In the genomic region with DNA sequence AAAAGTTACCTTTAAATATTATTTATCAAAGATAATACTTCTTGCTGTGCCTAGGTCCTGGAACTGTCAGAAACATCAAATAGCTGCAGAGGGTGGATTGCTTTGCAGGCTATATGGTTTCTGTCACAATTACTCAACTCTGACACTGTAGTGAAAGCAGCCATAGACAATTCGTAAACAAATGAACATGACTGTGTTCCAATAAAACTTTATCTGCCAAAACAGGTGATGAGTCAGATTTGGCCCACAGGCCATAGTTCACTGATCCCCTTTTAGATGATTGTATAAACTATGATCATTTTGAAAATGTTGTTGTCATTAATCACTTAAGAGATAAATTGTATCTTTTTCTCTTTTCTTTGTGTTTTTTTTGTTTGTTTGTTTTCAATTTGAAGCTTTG, we compare ENCODE assay signal across 2 cellular contexts.
TF ChIP-seq lines count a peak whose summit lies in the region.

No MANE protein-coding gene starts in this region.

TF ChIP-seq in HepG2, 621 proteins besides CTCF, POLR2A, EP300 and RAD21:
- TF ChIP-seq, protein P1, sequence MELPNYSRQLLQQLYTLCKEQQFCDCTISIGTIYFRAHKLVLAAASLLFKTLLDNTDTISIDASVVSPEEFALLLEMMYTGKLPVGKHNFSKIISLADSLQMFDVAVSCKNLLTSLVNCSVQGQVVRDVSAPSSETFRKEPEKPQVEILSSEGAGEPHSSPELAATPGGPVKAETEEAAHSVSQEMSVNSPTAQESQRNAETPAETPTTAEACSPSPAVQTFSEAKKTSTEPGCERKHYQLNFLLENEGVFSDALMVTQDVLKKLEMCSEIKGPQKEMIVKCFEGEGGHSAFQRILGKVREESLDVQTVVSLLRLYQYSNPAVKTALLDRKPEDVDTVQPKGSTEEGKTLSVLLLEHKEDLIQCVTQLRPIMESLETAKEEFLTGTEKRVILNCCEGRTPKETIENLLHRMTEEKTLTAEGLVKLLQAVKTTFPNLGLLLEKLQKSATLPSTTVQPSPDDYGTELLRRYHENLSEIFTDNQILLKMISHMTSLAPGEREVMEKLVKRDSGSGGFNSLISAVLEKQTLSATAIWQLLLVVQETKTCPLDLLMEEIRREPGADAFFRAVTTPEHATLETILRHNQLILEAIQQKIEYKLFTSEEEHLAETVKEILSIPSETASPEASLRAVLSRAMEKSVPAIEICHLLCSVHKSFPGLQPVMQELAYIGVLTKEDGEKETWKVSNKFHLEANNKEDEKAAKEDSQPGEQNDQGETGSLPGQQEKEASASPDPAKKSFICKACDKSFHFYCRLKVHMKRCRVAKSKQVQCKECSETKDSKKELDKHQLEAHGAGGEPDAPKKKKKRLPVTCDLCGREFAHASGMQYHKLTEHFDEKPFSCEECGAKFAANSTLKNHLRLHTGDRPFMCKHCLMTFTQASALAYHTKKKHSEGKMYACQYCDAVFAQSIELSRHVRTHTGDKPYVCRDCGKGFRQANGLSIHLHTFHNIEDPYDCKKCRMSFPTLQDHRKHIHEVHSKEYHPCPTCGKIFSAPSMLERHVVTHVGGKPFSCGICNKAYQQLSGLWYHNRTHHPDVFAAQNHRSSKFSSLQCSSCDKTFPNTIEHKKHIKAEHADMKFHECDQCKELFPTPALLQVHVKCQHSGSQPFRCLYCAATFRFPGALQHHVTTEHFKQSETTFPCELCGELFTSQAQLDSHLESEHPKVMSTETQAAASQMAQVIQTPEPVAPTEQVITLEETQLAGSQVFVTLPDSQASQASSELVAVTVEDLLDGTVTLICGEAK (IDR thresholded peaks at IDR 0.05), result peak; percentile 21; the same call in 1 of the 2 replicates
- TF ChIP-seq, protein P1 (CRISPR knock-in tag; IDR thresholded peaks at IDR 0.05), result no peak; the same call in 1 of the 2 replicates
- TF ChIP-seq ZNF75D (CRISPR knock-in tag; IDR thresholded peaks at IDR 0.05; ENCODE audit: borderline replicate concordance), result no peak

TF ChIP-seq in GM12878, 131 proteins besides CTCF, POLR2A, EP300 and RAD21:
- TF ChIP-seq, protein P1 (IDR thresholded peaks at IDR 0.05; ENCODE audit: borderline replicate concordance), result peak; percentile 73
- no peak for TF ChIP-seq RFX5 (IDR thresholded peaks at IDR 0.05; ENCODE audit: low read depth, low read length)
